36 cellular contexts compared by ENCODE assay signal in genomic region chr11:125728969-125729368, GRCh38. TPM values are rescaled to one million over a fixed set of nuclear protein-coding genes. Genes with fewer than 3 reads are reported as not detected.
"Had no signal": no experiment of that assay in that cellular context is flagged by ENCODE, and none has a peak within 500 bp of the region (broad histone marks: within the 10 kb centered on the region; RNA-seq: fewer than 3 reads in every experiment).

No MANE protein-coding gene starts in this region.

- H3K27ac ChIP-seq: adrenal gland, body of pancreas, brain microvascular endothelial cell, breast epithelium, VCaP had no signal

- H3K27me3 ChIP-seq: adrenal gland, body of pancreas, brain microvascular endothelial cell, breast epithelium had no signal

- H3K9me3 ChIP-seq: adrenal gland, body of pancreas, breast epithelium had no signal

- DNase-seq: activated B cell treated with CpG ODN at 0.5 μM for 24 hours; activated CD4-positive, alpha-beta memory T cell treated with anti-CD3 and anti-CD28 coated beads for 36 hours; activated CD4-positive, alpha-beta T cell treated with anti-CD3 and anti-CD28 coated beads for 4 hours; activated CD4-positive, alpha-beta T cell treated with anti-CD3 and anti-CD28 coated beads, Interleukin-2, amount 10 ng/mL, durations not matched to agents 24 days and 14 days; activated CD4-positive, alpha-beta T cell treated with anti-CD3 and anti-CD28 coated beads, Interleukin-2, amount 50 U/mL, for 1 hour; activated CD4-positive, alpha-beta T cell treated with anti-CD3 and anti-CD28 coated beads, Interleukin-2, amount 50 U/mL, for 4 hours; activated CD4-positive, CD25-positive, alpha-beta regulatory T cell treated with anti-CD3 and anti-CD28 coated beads, Interleukin-2, amount 50 U/mL, for 72 hours; activated CD8-positive, alpha-beta memory T cell treated with anti-CD3 and anti-CD28 coated beads, Interleukin-2, amount 50 U/mL, for 4 hours; activated CD8-positive, alpha-beta T cell treated with anti-CD3 and anti-CD28 coated beads for 36 hours; activated effector memory CD4-positive, alpha-beta T cell treated with anti-CD3 and anti-CD28 coated beads, Interleukin-2, amount 50 U/mL, for 16 hours; activated gamma-delta T cell treated with Interleukin-2 at 50 U/mL for 16 hours; activated naive CD4-positive, alpha-beta T cell; activated naive CD4-positive, alpha-beta T cell treated with anti-CD3 and anti-CD28 coated beads for 36 hours; activated naive CD4-positive, alpha-beta T cell treated with anti-CD3 and anti-CD28 coated beads, Interleukin-2, amount 50 U/mL, for 16 hours; activated naive CD8-positive, alpha-beta T cell treated with anti-CD3 and anti-CD28 coated beads for 36 hours; activated T-cell treated with anti-CD3 and anti-CD28 coated beads for 4 hours; activated T-cell treated with anti-CD3 and anti-CD28 coated beads, Interleukin-2, amount 50 U/mL, for 1 hour; activated T-cell treated with anti-CD3 and anti-CD28 coated beads, Interleukin-2, amount 50 U/mL, for 4 hours; activated T-cell treated with anti-CD3 and anti-CD28 coated beads, Interleukin-2, amount 50 U/mL, for 72 hours; adrenal gland; amniotic stem cell; aorta; body of pancreas; brain microvascular endothelial cell; central memory CD4-positive, alpha-beta T cell; T-helper 2 cell; T-helper 9 cell had no signal

- H3K36me3 ChIP-seq: adrenal gland, brain microvascular endothelial cell, breast epithelium had no signal

- H3K4me1 ChIP-seq: adrenal gland, body of pancreas, breast epithelium had no signal

- H3K4me3 ChIP-seq: adrenal gland, body of pancreas, breast epithelium had no signal

RNA-seq across cellular contexts. Expression of gene PATE1, which starts 17.1 kb away (rescaled TPM):
- total RNA-seq: activated B cell treated with CpG ODN at 0.5 μM for 24 hours; activated CD4-positive, alpha-beta memory T cell treated with anti-CD3 and anti-CD28 coated beads for 36 hours; activated CD4-positive, alpha-beta T cell treated with anti-CD3 and anti-CD28 coated beads, Interleukin-2, amount 10 ng/mL, durations not matched to agents 24 days and 14 days; activated CD8-positive, alpha-beta memory T cell treated with anti-CD3 and anti-CD28 coated beads for 36 hours; activated CD8-positive, alpha-beta T cell treated with anti-CD3 and anti-CD28 coated beads for 36 hours; activated naive CD4-positive, alpha-beta T cell treated with anti-CD3 and anti-CD28 coated beads for 36 hours; activated naive CD4-positive, alpha-beta T cell treated with anti-CD3 and anti-CD28 coated beads, Interleukin-2, amount 50 U/mL, for 72 hours; activated naive CD8-positive, alpha-beta T cell treated with anti-CD3 and anti-CD28 coated beads for 36 hours; activated T-cell treated with anti-CD3 and anti-CD28 coated beads, Interleukin-2, amount 50 U/mL, for 4 hours; activated T-cell treated with anti-CD3 and anti-CD28 coated beads, Interleukin-2, amount 50 U/mL, for 72 hours; activated T-helper 1 cell treated with anti-CD3 and anti-CD28 coated beads, Interleukin-12 subunit alpha, Interleukin-12 subunit beta, Interleukin-2, Interleukin-4 antibody, amounts not matched to agents 30 ng/mL and 10 ng/mL and 1 ng/mL, durations not matched to agents 14 hours and 24 hours and 36 hours; activated T-helper 17 cell treated with anti-CD3 and anti-CD28 coated beads, Interleukin-2, amount 50 U/mL, for 72 hours; adrenal gland; aorta; astrocyte; body of pancreas; breast epithelium; cardiac septum; cerebellum had no signal

RNA-seq across cellular contexts. Expression of gene ACRV1, which starts 48.3 kb away (rescaled TPM):
- total RNA-seq: activated B cell treated with CpG ODN at 0.5 μM for 24 hours; activated CD4-positive, alpha-beta memory T cell treated with anti-CD3 and anti-CD28 coated beads for 36 hours; activated CD4-positive, alpha-beta T cell treated with anti-CD3 and anti-CD28 coated beads, Interleukin-2, amount 10 ng/mL, durations not matched to agents 24 days and 14 days; activated CD8-positive, alpha-beta memory T cell treated with anti-CD3 and anti-CD28 coated beads for 36 hours; activated CD8-positive, alpha-beta T cell treated with anti-CD3 and anti-CD28 coated beads for 36 hours; activated naive CD4-positive, alpha-beta T cell treated with anti-CD3 and anti-CD28 coated beads for 36 hours; activated naive CD4-positive, alpha-beta T cell treated with anti-CD3 and anti-CD28 coated beads, Interleukin-2, amount 50 U/mL, for 72 hours; activated naive CD8-positive, alpha-beta T cell treated with anti-CD3 and anti-CD28 coated beads for 36 hours; activated T-cell treated with anti-CD3 and anti-CD28 coated beads, Interleukin-2, amount 50 U/mL, for 4 hours; activated T-helper 1 cell treated with anti-CD3 and anti-CD28 coated beads, Interleukin-12 subunit alpha, Interleukin-12 subunit beta, Interleukin-2, Interleukin-4 antibody, amounts not matched to agents 30 ng/mL and 10 ng/mL and 1 ng/mL, durations not matched to agents 14 hours and 24 hours and 36 hours; activated T-helper 17 cell treated with anti-CD3 and anti-CD28 coated beads, Interleukin-2, amount 50 U/mL, for 72 hours; adrenal gland; aorta; astrocyte; body of pancreas; cardiac septum had no signal

RNA-seq across cellular contexts. Expression of gene PATE2, which starts 49.7 kb away (rescaled TPM):
- total RNA-seq: activated B cell treated with CpG ODN at 0.5 μM for 24 hours; activated CD4-positive, alpha-beta memory T cell treated with anti-CD3 and anti-CD28 coated beads for 36 hours; activated CD4-positive, alpha-beta T cell treated with anti-CD3 and anti-CD28 coated beads, Interleukin-2, amount 10 ng/mL, durations not matched to agents 24 days and 14 days; activated CD8-positive, alpha-beta memory T cell treated with anti-CD3 and anti-CD28 coated beads for 36 hours; activated CD8-positive, alpha-beta T cell treated with anti-CD3 and anti-CD28 coated beads for 36 hours; activated naive CD4-positive, alpha-beta T cell treated with anti-CD3 and anti-CD28 coated beads for 36 hours; activated naive CD4-positive, alpha-beta T cell treated with anti-CD3 and anti-CD28 coated beads, Interleukin-2, amount 50 U/mL, for 72 hours; activated naive CD8-positive, alpha-beta T cell treated with anti-CD3 and anti-CD28 coated beads for 36 hours; activated T-cell treated with anti-CD3 and anti-CD28 coated beads, Interleukin-2, amount 50 U/mL, for 4 hours; activated T-helper 17 cell treated with anti-CD3 and anti-CD28 coated beads, Interleukin-2, amount 50 U/mL, for 72 hours; aorta; body of pancreas; cardiac septum had no signal

RNA-seq across cellular contexts. Expression of gene PATE3, which starts 59.0 kb away (rescaled TPM):
- total RNA-seq: activated B cell treated with CpG ODN at 0.5 μM for 24 hours; activated CD4-positive, alpha-beta memory T cell treated with anti-CD3 and anti-CD28 coated beads for 36 hours; activated CD4-positive, alpha-beta T cell treated with anti-CD3 and anti-CD28 coated beads, Interleukin-2, amount 10 ng/mL, durations not matched to agents 24 days and 14 days; activated CD8-positive, alpha-beta memory T cell treated with anti-CD3 and anti-CD28 coated beads for 36 hours; activated CD8-positive, alpha-beta T cell treated with anti-CD3 and anti-CD28 coated beads for 36 hours; activated naive CD4-positive, alpha-beta T cell treated with anti-CD3 and anti-CD28 coated beads for 36 hours; activated naive CD4-positive, alpha-beta T cell treated with anti-CD3 and anti-CD28 coated beads, Interleukin-2, amount 50 U/mL, for 72 hours; activated naive CD8-positive, alpha-beta T cell treated with anti-CD3 and anti-CD28 coated beads for 36 hours; activated T-cell treated with anti-CD3 and anti-CD28 coated beads, Interleukin-2, amount 50 U/mL, for 4 hours; activated T-cell treated with anti-CD3 and anti-CD28 coated beads, Interleukin-2, amount 50 U/mL, for 72 hours; activated T-helper 1 cell treated with anti-CD3 and anti-CD28 coated beads, Interleukin-12 subunit alpha, Interleukin-12 subunit beta, Interleukin-2, Interleukin-4 antibody, amounts not matched to agents 30 ng/mL and 10 ng/mL and 1 ng/mL, durations not matched to agents 14 hours and 24 hours and 36 hours; activated T-helper 17 cell treated with anti-CD3 and anti-CD28 coated beads, Interleukin-2, amount 50 U/mL, for 72 hours; adrenal gland; aorta; astrocyte; body of pancreas; breast epithelium; cardiac septum; cerebellum had no signal
